In genomic region chr7:37342665-37343471, GRCh38 we compare ENCODE assay signal across 8 cellular contexts.
DNase-seq lines count a peak whose midpoint lies in the region; ATAC-seq and TF ChIP-seq lines count a peak whose summit lies in the region.

No MANE protein-coding gene starts in this region.

- intact Hi-C loops in breast epithelium (cut with DNase I; ENCODE audit: low total_unique reads) (no loop called here), MCF 10A (cut with micrococcal nuclease) (no loop called here), activated B cell treated with CpG ODN at 0.5 μM for 24 hours (cut with micrococcal nuclease) (loop anchor here (1.0 to 2.0 kb wide), 5 partner anchors 10 to 108 kb away; partner anchors contain the start of gene ELMO1)

- H3K4me1 ChIP-seq in breast epithelium, result no peaks in the 10 kb centered on the region
- no peaks in the 10 kb centered on the region for H3K4me1 ChIP-seq in foreskin keratinocyte

- BruUV-seq in MCF 10A (replicated peaks; lab: Mats Ljungman, UMichigan), result no TSS peak

- no peak for TF ChIP-seq POLR2A in breast epithelium (IDR thresholded peaks at IDR 0.05)

- no peaks in the 10 kb centered on the region for H3K9me3 ChIP-seq in breast epithelium

- no peaks in the 10 kb centered on the region for H3K36me3 Mint-ChIP-seq in MCF 10A (ENCODE audit: insufficient read depth, unreplicated experiment)
- H3K36me3 Mint-ChIP-seq in activated B cell treated with CpG ODN at 0.5 μM for 24 hours (ENCODE audit: low read depth), result peaks cover 26% of the 10 kb centered on the region

- DNase-seq in breast epithelium (ENCODE audit: low spot score in 2 of 2) (no peak), MCF 10A (ENCODE audit: unreplicated experiment) (no peak), activated B cell treated with CpG ODN at 0.5 μM for 24 hours (peak; percentile 59), coronary artery (ENCODE audit: low spot score) (no peak), NCI-H526 treated with DMSO at 0.1 percent for 48 hours (lab: John Stamatoyannopoulos, UW) (no peak), foreskin keratinocyte (no peak)
- peak; percentile 32 to 52 for DNase-seq in stimulated activated CD4-positive, alpha-beta T cell treated with anti-CD3 and anti-CD28 coated beads, Interleukin-1b, Interleukin-23, amount 100 ng/mL, for 1 hour (ENCODE audit: low read depth in 2 of 2)

- H3K27ac ChIP-seq in breast epithelium (peak overlapping the region in 1 of 2 donors; percentile 20), coronary artery (peak overlapping the region in 1 of 2 donors; percentile 52), foreskin keratinocyte (no peak overlapping the region)

- H3K9me3 Mint-ChIP-seq in MCF 10A (ENCODE audit: unreplicated experiment) (no peaks in the 10 kb centered on the region), activated B cell treated with CpG ODN at 0.5 μM for 24 hours (no peaks in the 10 kb centered on the region)

- H3K27me3 Mint-ChIP-seq in MCF 10A (ENCODE audit: insufficient read depth, unreplicated experiment), result no peaks in the 10 kb centered on the region
- H3K27me3 Mint-ChIP-seq in activated B cell treated with CpG ODN at 0.5 μM for 24 hours, result no peaks in the 10 kb centered on the region

- no peaks in the 10 kb centered on the region for H3K4me1 Mint-ChIP-seq in MCF 10A (ENCODE audit: insufficient read depth, unreplicated experiment)
- peaks cover 85% of the 10 kb centered on the region for H3K4me1 Mint-ChIP-seq in activated B cell treated with CpG ODN at 0.5 μM for 24 hours

- POLR2A ChIA-PET in MCF 10A (lab: Yijun Ruan, JAX) (no interaction called here), activated B cell treated with CpG ODN at 0.5 μM for 24 hours (lab: Charles Lee) (interaction anchor here (0.9 to 3.7 kb wide), 5 partner anchors 9 to 105 kb away, joined by 3 to 26 read pairs (median 10); partner anchors contain the start of gene ELMO1)

- no peak for TF ChIP-seq CTCF in breast epithelium (IDR thresholded peaks at IDR 0.05)
- no peak for TF ChIP-seq CTCF in MCF 10A (IDR thresholded peaks at IDR 0.05; ENCODE audit: unreplicated experiment)
- no peak for TF ChIP-seq CTCF in activated B cell treated with CpG ODN at 0.5 μM for 24 hours (IDR thresholded peaks at IDR 0.05)
- TF ChIP-seq CTCF in coronary artery (IDR thresholded peaks at IDR 0.05), result no peak
- no peak for TF ChIP-seq CTCF in foreskin keratinocyte (conservative IDR thresholded peaks at IDR 0.05)

- ATAC-seq in HG03432 (IDR thresholded peaks at IDR 0.05; ENCODE audit: unreplicated experiment) (peak; percentile 70), activated B cell treated with CpG ODN at 0.5 μM for 24 hours (ENCODE audit: low read depth) (peak; percentile 86), foreskin keratinocyte (no peak)

- CTCF ChIA-PET in MCF 10A (lab: Yijun Ruan, JAX) (no interaction called here), activated B cell treated with CpG ODN at 0.5 μM for 24 hours (lab: Charles Lee) (interaction anchor here (0.8 to 4.9 kb wide), 7 partner anchors 9 to 108 kb away, joined by 3 to 34 read pairs (median 3); no protein-coding TSS in a partner anchor)

- H3K4me3 Mint-ChIP-seq in MCF 10A (ENCODE audit: unreplicated experiment) (no peak overlapping the region), activated B cell treated with CpG ODN at 0.5 μM for 24 hours (peak overlapping the region; percentile 98)

- H3K27me3 ChIP-seq in breast epithelium (no peaks in the 10 kb centered on the region), foreskin keratinocyte (no peaks in the 10 kb centered on the region)

- H3K4me3 ChIP-seq in breast epithelium (peak overlapping the region; percentile 17 to 22 (median 20)), coronary artery (peak overlapping the region; percentile 31)

- H3K36me3 ChIP-seq in breast epithelium, result no peaks in the 10 kb centered on the region

- H3K27ac Mint-ChIP-seq in MCF 10A (ENCODE audit: low read depth, unreplicated experiment) (no peak overlapping the region), activated B cell treated with CpG ODN at 0.5 μM for 24 hours (peak overlapping the region; percentile 98)

Comparison
In these comparisons a context has a peak if more than half of its experiments do, and no peak if none do; other contexts are left out.
1. DNase-seq: peak in activated B cell treated with CpG ODN at 0.5 μM for 24 hours (single experiment) and stimulated activated CD4-positive, alpha-beta T cell treated with anti-CD3 and anti-CD28 coated beads, Interleukin-1b, Interleukin-23, amount 100 ng/mL, for 1 hour (2 of 2); none in breast epithelium (0 of 2), MCF 10A (single experiment), coronary artery (single experiment), NCI-H526 treated with DMSO at 0.1 percent for 48 hours (single experiment) and foreskin keratinocyte (0 of 2).